8 cellular contexts compared by ENCODE assay signal in genomic region chr14:21070610-21071224, GRCh38. TPM values are rescaled to one million over a fixed set of nuclear protein-coding genes. Genes with fewer than 3 reads are reported as not detected.
DNase-seq lines count a peak whose midpoint lies in the region; ATAC-seq, FAIRE-seq and TF ChIP-seq lines count a peak whose summit lies in the region.

No MANE protein-coding gene starts in this region.

- peak; percentile 62 for DNase-seq in DMS79 (lab: John Stamatoyannopoulos, UW)
- DNase-seq in LNCaP clone FGC (ENCODE audit: low read depth): no peak
- no peak for DNase-seq in activated naive CD4-positive, alpha-beta T cell treated with anti-CD3 and anti-CD28 coated beads, Interleukin-2, amount 50 U/mL, for 72 hours (ENCODE audit: low spot score in 2 of 2)
- DNase-seq in left cardiac atrium: peak; percentile 50
- peak in 5 of 6 donors; percentile 44 to 87 (median 65) for DNase-seq in pancreas
- no peak for DNase-seq in effector CD8-positive, alpha-beta T cell (lab: John Stamatoyannopoulos, UW)

- peaks cover 0 to 7% (median 3%) of the 10 kb centered on the region in 3 donors for H3K36me3 ChIP-seq in pancreas

- peaks cover 0 to 9% (median 5%) of the 10 kb centered on the region in 3 donors for H3K4me1 ChIP-seq in pancreas

- peak overlapping the region; percentile 66 for H3K4me3 ChIP-seq in LNCaP clone FGC (ENCODE audit: low read depth, low read length)
- H3K4me3 ChIP-seq in pancreas: peak overlapping the region; percentile 47 to 77 (median 70)

- H3K27me3 ChIP-seq in pancreas: no peaks in the 10 kb centered on the region

- H3K27ac Mint-ChIP-seq in activated naive CD4-positive, alpha-beta T cell treated with anti-CD3 and anti-CD28 coated beads, Interleukin-2, amount 50 U/mL, for 72 hours: peak overlapping the region in 1 of 2 donors; percentile 31

- ATAC-seq in GM19438 (IDR thresholded peaks at IDR 0.05; ENCODE audit: low read depth, unreplicated experiment) (peak; percentile 5), left cardiac atrium (peak; percentile 18 to 19), pancreas (peak; percentile 22 to 37 (median 30)), GM21528 (IDR thresholded peaks at IDR 0.05; ENCODE audit: low FRiP score, unreplicated experiment) (no peak)
- peak; percentile 6 to 31 for ATAC-seq in activated naive CD4-positive, alpha-beta T cell treated with anti-CD3 and anti-CD28 coated beads, Interleukin-2, amount 50 U/mL, for 72 hours

- WGBS in pancreas, 2 donors: 0 to 1% methylated on average over 23 of the region's 23 CpGs

- TF ChIP-seq CTCF in LNCaP clone FGC (IDR thresholded peaks at IDR 0.05; ENCODE audit: control insufficient read depth, extremely low read depth, insufficient read depth): peak; percentile 7; the same call in 1 of the 2 replicates
- TF ChIP-seq CTCF in pancreas (IDR thresholded peaks at IDR 0.05): no peak

- FAIRE-seq in pancreas (lab: Jason Lieb, UNC): no peak

- no peaks in the 10 kb centered on the region for H3K9me3 ChIP-seq in pancreas

- H3K36me3 Mint-ChIP-seq in activated naive CD4-positive, alpha-beta T cell treated with anti-CD3 and anti-CD28 coated beads, Interleukin-2, amount 50 U/mL, for 72 hours: no peaks in the 10 kb centered on the region

- peak overlapping the region; percentile 70 to 88 (median 78) for H3K27ac ChIP-seq in pancreas

- H3K9me3 Mint-ChIP-seq in activated naive CD4-positive, alpha-beta T cell treated with anti-CD3 and anti-CD28 coated beads, Interleukin-2, amount 50 U/mL, for 72 hours: no peaks in the 10 kb centered on the region

- intact Hi-C loops in left cardiac atrium (cut with DNase I): no loop called here
- intact Hi-C loops in pancreas (cut with DNase I): no loop called here

RNA-seq across cellular contexts. Expression of gene ARHGEF40, which starts 0.6 kb away (rescaled TPM):
- total RNA-seq in activated naive CD4-positive, alpha-beta T cell treated with anti-CD3 and anti-CD28 coated beads, Interleukin-2, amount 50 U/mL, for 72 hours: under 1 TPM in 1 of 2 donors, not detected in 1; 0.23 TPM
- total RNA-seq in left cardiac atrium: 10 to 100 TPM; 24.9 to 25.5 TPM
- total RNA-seq in pancreas: 10 to 100 TPM; 24.5 to 58.0 (median 36.4) TPM
- polyA plus RNA-seq in pancreas: 10 to 100 TPM; 68.8 to 77.0 TPM

RNA-seq across cellular contexts. Expression of gene RNASE8, which starts 13.1 kb away (rescaled TPM):
- total RNA-seq in activated naive CD4-positive, alpha-beta T cell treated with anti-CD3 and anti-CD28 coated beads, Interleukin-2, amount 50 U/mL, for 72 hours: not detected
- total RNA-seq in left cardiac atrium (not detected), pancreas (not detected)
- not detected for polyA plus RNA-seq in pancreas

RNA-seq across cellular contexts. Expression of gene ZNF219, which starts 27.7 kb away (rescaled TPM):
- total RNA-seq in activated naive CD4-positive, alpha-beta T cell treated with anti-CD3 and anti-CD28 coated beads, Interleukin-2, amount 50 U/mL, for 72 hours: 10 to 100 TPM; 10.0 to 21.9 TPM
- 10 to 100 TPM; 38.3 to 44.4 TPM for total RNA-seq in left cardiac atrium
- 10 to 100 TPM; 13.5 to 23.6 (median 16.1) TPM for total RNA-seq in pancreas
- 10 to 100 TPM; 19.8 to 20.5 TPM for polyA plus RNA-seq in pancreas

RNA-seq across cellular contexts. Expression of gene RNASE7, which starts 28.6 kb away (rescaled TPM):
- not detected for total RNA-seq in activated naive CD4-positive, alpha-beta T cell treated with anti-CD3 and anti-CD28 coated beads, Interleukin-2, amount 50 U/mL, for 72 hours
- not detected for total RNA-seq in left cardiac atrium
- under 1 TPM in 4 of 6 donors, not detected in 2; 0.23 to 0.78 (median 0.28) TPM for total RNA-seq in pancreas
- polyA plus RNA-seq in pancreas: under 1 TPM in 1 of 2 donors, not detected in 1; 0.11 TPM

RNA-seq across cellular contexts. Expression of gene TMEM253, which starts 30.1 kb away (rescaled TPM):
- total RNA-seq in activated naive CD4-positive, alpha-beta T cell treated with anti-CD3 and anti-CD28 coated beads, Interleukin-2, amount 50 U/mL, for 72 hours: under 1 TPM in 1 of 2 donors, not detected in 1; 0.25 TPM
- total RNA-seq in left cardiac atrium (under 1 TPM; 0.26 to 0.82 TPM), pancreas (1 to 10 TPM in 2 of 6 donors, under 1 TPM in 4; 0.16 to 1.6 (median 0.56) TPM)
- polyA plus RNA-seq in pancreas: 1 to 10 TPM; 1.8 to 4.9 TPM

Comparison
In these comparisons a context has a peak if more than half of its experiments do, and no peak if none do; other contexts are left out.
1. DNase-seq: peak in DMS79 (single experiment), left cardiac atrium (single experiment) and pancreas (5 of 6); none in LNCaP clone FGC (single experiment), activated naive CD4-positive, alpha-beta T cell treated with anti-CD3 and anti-CD28 coated beads, Interleukin-2, amount 50 U/mL, for 72 hours (0 of 2) and effector CD8-positive, alpha-beta T cell (single experiment).
2. RNA of gene ARHGEF40, which starts 0.6 kb away (total RNA-seq): 24.5 to 58.0 TPM in pancreas and 24.9 to 25.5 TPM in left cardiac atrium; 0.23 TPM in activated naive CD4-positive, alpha-beta T cell treated with anti-CD3 and anti-CD28 coated beads, Interleukin-2, amount 50 U/mL, for 72 hours; every median in the first group is over 10 times any median in the second.